ENCODE assay signal across 18 cellular contexts in genomic region chr6:115444079-115444478, GRCh38.
"Had no signal": no experiment of that assay in that cellular context is flagged by ENCODE, and none has a peak within 500 bp of the region (broad histone marks: within the 10 kb centered on the region; RNA-seq: fewer than 3 reads in every experiment).

No MANE protein-coding gene starts in this region.

- DNase-seq: KBM-7, MV-4-11, NCI-H1105 treated with DMSO at 0.1 percent for 48 hours, NCI-H1417 treated with DMSO at 0.1 percent for 48 hours, NCI-H146, NCI-H1694 treated with DMSO at 0.1 percent for 48 hours, NCI-H2029, NCI-H2081 treated with DMSO at 0.1 percent for 48 hours, NCI-H2227 treated with DMSO at 0.1 percent for 48 hours, NCI-H524, NCI-H526 treated with DMSO at 0.1 percent for 48 hours, NCI-H748 treated with DMSO at 0.1 percent for 48 hours, Right ventricle myocardium superior, RPMI8226, SIG-M5, SW 1271, T-cell had no signal

- H3K27ac ChIP-seq: SJSA1 had no signal

- ATAC-seq: T-cell had no signal

- H3K4me3 ChIP-seq: SJSA1 had no signal

- H3K9me3 ChIP-seq: SJSA1 had no signal

- H3K4me1 ChIP-seq: SJSA1 had no signal

- H3K36me3 ChIP-seq: SJSA1 had no signal
